22 cellular contexts compared by ENCODE assay signal in genomic region chr2:100195942-100196341, GRCh38. TPM values are rescaled to one million over a fixed set of nuclear protein-coding genes. Genes with fewer than 3 reads are reported as not detected.
"Had no signal": no experiment of that assay in that cellular context is flagged by ENCODE, and none has a peak within 500 bp of the region (broad histone marks: within the 10 kb centered on the region; RNA-seq: fewer than 3 reads in every experiment).

No MANE protein-coding gene starts in this region.

- FAIRE-seq: astrocyte, bronchial epithelial cell, keratinocyte had no signal

- H3K9me3 ChIP-seq: SK-N-SH had no signal

- H3K4me1 ChIP-seq: foreskin keratinocyte had no signal

- H3K9me3 Mint-ChIP-seq: activated B cell treated with CpG ODN at 0.5 μM for 24 hours; effector memory CD8-positive, alpha-beta T cell; T-cell had no signal

- H3K27ac Mint-ChIP-seq: activated B cell treated with CpG ODN at 0.5 μM for 24 hours; dendritic cell treated with granulocyte-macrophage colony-stimulating factor and Interleukin-4, amounts not matched to agents 40 ng/mL and 50 ng/mL, for 4 days; effector memory CD8-positive, alpha-beta T cell; progenitor cell of endocrine pancreas; T-cell had no signal

- H3K27me3 ChIP-seq: foreskin keratinocyte had no signal

- H3K4me1 Mint-ChIP-seq: T-cell had no signal

- H3K27me3 Mint-ChIP-seq: dendritic cell treated with granulocyte-macrophage colony-stimulating factor and Interleukin-4, amounts not matched to agents 40 ng/mL and 50 ng/mL, for 4 days; T-cell had no signal

- H3K36me3 Mint-ChIP-seq: T-cell had no signal

- H3K27ac ChIP-seq: foreskin keratinocyte had no signal

- H3K4me2 ChIP-seq: SK-N-SH had no signal

- H3K4me3 Mint-ChIP-seq: activated B cell treated with CpG ODN at 0.5 μM for 24 hours; dendritic cell treated with granulocyte-macrophage colony-stimulating factor and Interleukin-4, amounts not matched to agents 40 ng/mL and 50 ng/mL, for 4 days; effector memory CD8-positive, alpha-beta T cell; T-cell had no signal

- H3K9ac ChIP-seq: SK-N-SH had no signal

- DNase-seq: activated B cell treated with CpG ODN at 0.5 μM for 24 hours; activated CD4-positive, alpha-beta T cell treated with anti-CD3 and anti-CD28 coated beads for 48 hours; activated CD8-positive, alpha-beta memory T cell treated with anti-CD3 and anti-CD28 coated beads, Interleukin-2, amount 50 U/mL, for 4 hours; activated effector memory CD4-positive, alpha-beta T cell treated with anti-CD3 and anti-CD28 coated beads, Interleukin-2, amount 50 U/mL, for 16 hours; activated naive CD4-positive, alpha-beta T cell treated with anti-CD3 and anti-CD28 coated beads, Interleukin-2, amount 50 U/mL, for 16 hours; activated T-cell treated with anti-CD3 and anti-CD28 coated beads, Interleukin-2, amount 50 U/mL, for 48 hours; cerebellar nuclear complex; effector memory CD8-positive, alpha-beta T cell; foreskin keratinocyte; mammary epithelial cell; SK-N-SH; stimulated activated CD4-positive, alpha-beta T cell treated with anti-CD3 and anti-CD28 coated beads, Interleukin-12 subunit alpha, Interleukin-12 subunit beta, amount 100 ng/mL, for 4 hours; stimulated activated CD4-positive, alpha-beta T cell treated with anti-CD3 and anti-CD28 coated beads, Interleukin-1b, Interleukin-23, amount 100 ng/mL, for 48 hours; stimulated activated CD8-positive, alpha-beta memory T cell treated with anti-CD3 and anti-CD28 coated beads, Interleukin-4, amount 100 ng/mL, for 48 hours; stimulated activated naive CD4-positive, alpha-beta T cell; T-cell had no signal

- ATAC-seq: effector memory CD8-positive, alpha-beta T cell; foreskin keratinocyte; T-cell had no signal

RNA-seq across cellular contexts. Expression of gene AFF3, which starts 53.6 kb away (rescaled TPM):
- total RNA-seq: bronchial epithelial cell, foreskin keratinocyte, mammary epithelial cell, myocyte had no signal
- polyA plus RNA-seq: foreskin keratinocyte, keratinocyte had no signal
